1 cellular context compared by ENCODE assay signal in the genomic region with DNA sequence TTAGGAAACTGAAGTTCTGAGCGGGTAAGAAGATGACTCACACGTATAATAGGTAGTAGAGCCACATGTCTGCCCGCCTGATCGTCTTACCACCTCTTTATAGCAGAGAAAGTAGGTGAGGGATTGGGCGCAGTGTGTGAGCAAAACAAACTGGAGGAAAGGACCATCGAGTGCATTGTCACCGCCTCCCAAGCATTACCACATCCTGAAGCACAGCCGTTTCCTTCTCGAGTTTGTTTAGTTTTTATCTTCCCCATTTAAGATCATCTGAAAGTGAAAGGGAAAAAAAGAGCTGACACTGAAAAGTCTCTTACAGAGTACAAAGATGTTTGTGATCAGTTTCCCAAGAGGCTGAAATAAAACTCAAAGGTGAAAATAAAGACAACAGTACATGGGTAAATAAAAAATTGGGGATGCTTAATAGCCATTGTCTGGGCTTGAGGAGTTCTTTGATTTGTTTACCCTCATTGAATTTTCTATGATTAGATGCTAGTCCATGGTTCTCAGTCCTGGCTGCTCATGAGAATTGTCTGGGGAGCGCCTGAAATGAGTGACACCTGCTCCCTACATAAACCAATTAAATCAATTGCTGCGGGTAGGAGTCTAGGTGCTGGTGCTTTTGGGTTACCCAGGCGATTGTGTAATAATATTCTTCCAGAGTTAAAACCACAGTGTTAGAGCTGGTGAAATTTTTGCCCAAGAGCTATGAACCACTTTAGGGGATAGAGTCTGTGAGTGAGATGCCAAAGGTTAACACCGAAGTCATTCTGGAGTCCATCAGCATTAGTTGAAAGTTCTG.
TF ChIP-seq lines count a peak whose summit lies in the region.

No MANE protein-coding gene starts in this region.

TF ChIP-seq in GM23338, 12 proteins besides CTCF, POLR2A, EP300 and RAD21 (continued from another document):
- TF ChIP-seq, protein P1, sequence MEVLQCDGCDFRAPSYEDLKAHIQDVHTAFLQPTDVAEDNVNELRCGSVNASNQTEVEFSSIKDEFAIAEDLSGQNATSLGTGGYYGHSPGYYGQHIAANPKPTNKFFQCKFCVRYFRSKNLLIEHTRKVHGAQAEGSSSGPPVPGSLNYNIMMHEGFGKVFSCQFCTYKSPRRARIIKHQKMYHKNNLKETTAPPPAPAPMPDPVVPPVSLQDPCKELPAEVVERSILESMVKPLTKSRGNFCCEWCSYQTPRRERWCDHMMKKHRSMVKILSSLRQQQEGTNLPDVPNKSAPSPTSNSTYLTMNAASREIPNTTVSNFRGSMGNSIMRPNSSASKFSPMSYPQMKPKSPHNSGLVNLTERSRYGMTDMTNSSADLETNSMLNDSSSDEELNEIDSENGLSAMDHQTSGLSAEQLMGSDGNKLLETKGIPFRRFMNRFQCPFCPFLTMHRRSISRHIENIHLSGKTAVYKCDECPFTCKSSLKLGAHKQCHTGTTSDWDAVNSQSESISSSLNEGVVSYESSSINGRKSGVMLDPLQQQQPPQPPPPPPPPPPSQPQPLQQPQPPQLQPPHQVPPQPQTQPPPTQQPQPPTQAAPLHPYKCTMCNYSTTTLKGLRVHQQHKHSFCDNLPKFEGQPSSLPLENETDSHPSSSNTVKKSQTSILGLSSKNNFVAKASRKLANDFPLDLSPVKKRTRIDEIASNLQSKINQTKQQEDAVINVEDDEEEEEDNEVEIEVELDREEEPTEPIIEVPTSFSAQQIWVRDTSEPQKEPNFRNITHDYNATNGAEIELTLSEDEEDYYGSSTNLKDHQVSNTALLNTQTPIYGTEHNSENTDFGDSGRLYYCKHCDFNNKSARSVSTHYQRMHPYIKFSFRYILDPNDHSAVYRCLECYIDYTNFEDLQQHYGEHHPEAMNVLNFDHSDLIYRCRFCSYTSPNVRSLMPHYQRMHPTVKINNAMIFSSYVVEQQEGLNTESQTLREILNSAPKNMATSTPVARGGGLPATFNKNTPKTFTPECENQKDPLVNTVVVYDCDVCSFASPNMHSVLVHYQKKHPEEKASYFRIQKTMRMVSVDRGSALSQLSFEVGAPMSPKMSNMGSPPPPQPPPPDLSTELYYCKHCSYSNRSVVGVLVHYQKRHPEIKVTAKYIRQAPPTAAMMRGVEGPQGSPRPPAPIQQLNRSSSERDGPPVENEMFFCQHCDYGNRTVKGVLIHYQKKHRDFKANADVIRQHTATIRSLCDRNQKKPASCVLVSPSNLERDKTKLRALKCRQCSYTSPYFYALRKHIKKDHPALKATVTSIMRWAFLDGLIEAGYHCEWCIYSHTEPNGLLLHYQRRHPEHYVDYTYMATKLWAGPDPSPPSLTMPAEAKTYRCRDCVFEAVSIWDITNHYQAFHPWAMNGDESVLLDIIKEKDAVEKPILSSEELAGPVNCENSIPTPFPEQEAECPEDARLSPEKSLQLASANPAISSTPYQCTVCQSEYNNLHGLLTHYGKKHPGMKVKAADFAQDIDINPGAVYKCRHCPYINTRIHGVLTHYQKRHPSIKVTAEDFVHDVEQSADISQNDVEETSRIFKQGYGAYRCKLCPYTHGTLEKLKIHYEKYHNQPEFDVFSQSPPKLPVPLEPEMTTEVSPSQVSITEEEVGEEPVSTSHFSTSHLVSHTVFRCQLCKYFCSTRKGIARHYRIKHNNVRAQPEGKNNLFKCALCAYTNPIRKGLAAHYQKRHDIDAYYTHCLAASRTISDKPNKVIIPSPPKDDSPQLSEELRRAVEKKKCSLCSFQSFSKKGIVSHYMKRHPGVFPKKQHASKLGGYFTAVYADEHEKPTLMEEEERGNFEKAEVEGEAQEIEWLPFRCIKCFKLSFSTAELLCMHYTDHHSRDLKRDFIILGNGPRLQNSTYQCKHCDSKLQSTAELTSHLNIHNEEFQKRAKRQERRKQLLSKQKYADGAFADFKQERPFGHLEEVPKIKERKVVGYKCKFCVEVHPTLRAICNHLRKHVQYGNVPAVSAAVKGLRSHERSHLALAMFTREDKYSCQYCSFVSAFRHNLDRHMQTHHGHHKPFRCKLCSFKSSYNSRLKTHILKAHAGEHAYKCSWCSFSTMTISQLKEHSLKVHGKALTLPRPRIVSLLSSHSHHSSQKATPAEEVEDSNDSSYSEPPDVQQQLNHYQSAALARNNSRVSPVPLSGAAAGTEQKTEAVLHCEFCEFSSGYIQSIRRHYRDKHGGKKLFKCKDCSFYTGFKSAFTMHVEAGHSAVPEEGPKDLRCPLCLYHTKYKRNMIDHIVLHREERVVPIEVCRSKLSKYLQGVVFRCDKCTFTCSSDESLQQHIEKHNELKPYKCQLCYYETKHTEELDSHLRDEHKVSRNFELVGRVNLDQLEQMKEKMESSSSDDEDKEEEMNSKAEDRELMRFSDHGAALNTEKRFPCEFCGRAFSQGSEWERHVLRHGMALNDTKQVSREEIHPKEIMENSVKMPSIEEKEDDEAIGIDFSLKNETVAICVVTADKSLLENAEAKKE (CRISPR knock-in tag; IDR thresholded peaks at IDR 0.05), result no peak
- TF ChIP-seq EZH2phosphoT487 (IDR thresholded peaks at IDR 0.05; ENCODE audit: unreplicated experiment), result no peak
- no peak for TF ChIP-seq ZNF114 (CRISPR knock-in tag; IDR thresholded peaks at IDR 0.05)
- no peak for TF ChIP-seq NANOG (IDR thresholded peaks at IDR 0.05; ENCODE audit: borderline replicate concordance)
- TF ChIP-seq POLR2AphosphoS5 (IDR thresholded peaks at IDR 0.05; ENCODE audit: low read depth), result no peak
- no peak for TF ChIP-seq ZNF331 (CRISPR knock-in tag; IDR thresholded peaks at IDR 0.05; ENCODE audit: low read depth)
